ENCODE assay signal across 8 cellular contexts in the genomic region with DNA sequence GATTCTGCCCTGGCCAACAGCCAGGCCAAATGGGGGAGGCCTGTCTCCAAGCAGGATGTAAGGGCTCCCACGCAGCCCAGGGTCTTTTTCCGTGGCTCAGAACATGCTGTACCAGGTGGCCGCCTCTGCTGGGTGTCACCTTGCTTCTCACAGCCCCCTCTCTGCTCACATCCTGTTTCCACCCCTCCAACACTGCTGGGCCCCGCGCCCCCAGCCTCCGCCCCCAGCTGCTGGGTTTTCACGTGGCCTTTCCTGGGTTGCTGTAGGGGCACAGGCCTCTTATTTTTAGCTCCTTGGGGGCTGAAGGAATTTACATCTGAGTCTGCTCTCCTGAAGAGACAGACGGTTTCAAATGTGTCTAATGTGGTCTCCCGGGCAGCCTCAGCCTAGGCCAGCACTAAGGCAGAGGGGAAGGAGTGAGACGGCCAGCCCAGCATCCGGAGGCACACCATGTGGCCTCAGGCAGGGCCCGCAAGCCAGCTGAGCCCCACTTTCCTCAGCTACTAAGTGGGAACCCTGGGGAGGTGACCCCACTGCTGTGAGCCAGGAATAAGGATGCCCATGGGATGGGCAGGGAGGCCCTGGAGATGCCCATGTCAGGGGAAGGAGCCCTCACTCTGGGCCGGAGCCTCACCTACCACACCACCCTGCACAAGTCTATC.
DNase-seq lines count a peak whose midpoint lies in the region; ATAC-seq and TF ChIP-seq lines count a peak whose summit lies in the region.

No MANE protein-coding gene starts in this region.

- TF ChIP-seq CTCF in GM06990 (IDR thresholded peaks at IDR 0.05; ENCODE audit: insufficient read depth, low read length, poor library complexity, severe bottlenecking) (no peak), coronary artery (IDR thresholded peaks at IDR 0.05) (no peak)

- peak; percentile 95 for DNase-seq in GM06990 (ENCODE audit: extremely low read depth, insufficient read length)
- peak; percentile 88 for DNase-seq in NAMALWA (ENCODE audit: low spot score)
- DNase-seq in stimulated activated CD4-positive, alpha-beta T cell treated with anti-CD3 and anti-CD28 coated beads, Interleukin-12 subunit alpha, Interleukin-12 subunit beta, amount 100 ng/mL, for 4 hours: peak; percentile 80
- no peak for DNase-seq in SW480 (ENCODE audit: low spot score)
- DNase-seq in coronary artery (ENCODE audit: low spot score): no peak
- no peak for DNase-seq in ACHN

- H3K4me1 Mint-ChIP-seq in activated naive CD4-positive, alpha-beta T cell treated with anti-CD3 and anti-CD28 coated beads, Interleukin-2, amount 50 U/mL, for 24 hours: peaks cover 77% of the 10 kb centered on the region

- no peaks in the 10 kb centered on the region for H3K9me3 Mint-ChIP-seq in activated naive CD4-positive, alpha-beta T cell treated with anti-CD3 and anti-CD28 coated beads, Interleukin-2, amount 50 U/mL, for 24 hours

- H3K4me3 ChIP-seq in GM06990 (replicated peaks; ENCODE audit: low read depth, low read length): peak overlapping the region; percentile 53
- H3K4me3 ChIP-seq in coronary artery: no peak overlapping the region

- in situ Hi-C loops in ACHN (cut with HindIII; ENCODE audit: low pct_ligation_motif_present, low pct_unique_long_range_greater_than_20kb, low sequenced_read_pairs): no loop called here

- no peaks in the 10 kb centered on the region for H3K36me3 Mint-ChIP-seq in activated naive CD4-positive, alpha-beta T cell treated with anti-CD3 and anti-CD28 coated beads, Interleukin-2, amount 50 U/mL, for 24 hours

- no peaks in the 10 kb centered on the region for H3K36me3 ChIP-seq in GM06990 (ENCODE audit: control insufficient read depth, insufficient read depth, low read length)

- no peaks in the 10 kb centered on the region for H3K27me3 Mint-ChIP-seq in activated naive CD4-positive, alpha-beta T cell treated with anti-CD3 and anti-CD28 coated beads, Interleukin-2, amount 50 U/mL, for 24 hours

- ATAC-seq in GM21515 (IDR thresholded peaks at IDR 0.05; ENCODE audit: unreplicated experiment): peak; percentile 49

- peak overlapping the region; percentile 96 for H3K27ac Mint-ChIP-seq in activated naive CD4-positive, alpha-beta T cell treated with anti-CD3 and anti-CD28 coated beads, Interleukin-2, amount 50 U/mL, for 24 hours

- peak overlapping the region in 1 of 2 donors; percentile 32 for H3K27ac ChIP-seq in coronary artery

- H3K27me3 ChIP-seq in GM06990 (replicated peaks; ENCODE audit: control insufficient read depth, insufficient read depth, low read length): no peaks in the 10 kb centered on the region

- H3K4me3 Mint-ChIP-seq in activated naive CD4-positive, alpha-beta T cell treated with anti-CD3 and anti-CD28 coated beads, Interleukin-2, amount 50 U/mL, for 24 hours: peak overlapping the region; percentile 81

Comparison
In these comparisons a context has a peak if more than half of its experiments do, and no peak if none do; other contexts are left out.
1. DNase-seq: peak in GM06990 (single experiment), NAMALWA (single experiment) and stimulated activated CD4-positive, alpha-beta T cell treated with anti-CD3 and anti-CD28 coated beads, Interleukin-12 subunit alpha, Interleukin-12 subunit beta, amount 100 ng/mL, for 4 hours (single experiment); none in SW480 (single experiment), coronary artery (single experiment) and ACHN (single experiment).